9 cellular contexts compared by ENCODE assay signal in the genomic region with DNA sequence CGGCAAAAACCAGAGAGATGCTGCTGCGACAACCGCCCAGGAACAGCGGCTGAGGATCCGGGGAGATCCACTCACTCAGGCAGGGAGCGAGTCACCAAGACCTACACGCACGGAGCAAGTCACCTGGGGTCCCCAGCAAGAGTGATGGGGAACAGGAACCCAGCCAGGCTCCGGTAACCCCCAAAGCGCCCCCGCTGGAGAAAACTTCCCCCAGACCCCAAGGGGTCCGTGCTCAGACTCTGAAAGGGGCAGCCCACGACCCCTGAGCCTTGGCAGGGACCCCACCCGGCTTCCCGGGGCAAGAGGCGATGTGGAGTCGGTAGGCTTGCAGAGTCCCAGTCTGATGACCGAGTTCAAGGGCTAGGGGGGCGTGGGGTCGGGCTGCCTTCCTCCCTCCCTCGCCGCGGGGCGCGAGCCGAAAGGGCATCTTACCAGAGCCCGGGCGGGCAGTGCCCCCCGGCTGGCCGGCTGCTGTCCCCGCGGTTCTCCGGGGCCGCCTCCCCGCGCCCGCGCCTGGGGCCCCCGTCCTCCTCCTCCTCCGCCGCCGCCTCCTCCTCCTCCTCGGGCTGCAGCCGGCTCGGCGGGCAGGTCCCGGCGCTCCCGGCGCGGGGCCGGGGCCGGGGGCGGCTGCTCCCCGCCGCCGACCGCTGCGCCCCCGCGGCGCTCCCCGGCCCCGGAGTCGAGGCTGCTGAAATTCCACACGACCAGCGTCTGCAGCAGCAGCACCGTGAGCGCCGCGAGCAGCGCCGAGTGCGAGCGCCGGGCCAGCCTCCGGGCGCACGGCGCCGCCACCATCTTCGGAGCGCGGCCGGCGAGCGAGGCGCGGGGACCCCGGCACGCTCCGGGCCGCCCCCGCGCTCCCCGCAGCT. TPM values are rescaled to one million over a fixed set of nuclear protein-coding genes. Genes with fewer than 3 reads are reported as not detected.
A peak's percentile ranks its signal among the peaks of the same experiment; 100 is the strongest.
DNase-seq lines count a peak whose midpoint lies in the region; ATAC-seq, FAIRE-seq and TF ChIP-seq lines count a peak whose summit lies in the region.
"Had no signal": no experiment of that assay in that cellular context is flagged by ENCODE, and none has a peak within 500 bp of the region (broad histone marks: within the 10 kb centered on the region; RNA-seq: fewer than 3 reads in every experiment).

No MANE protein-coding gene starts in this region.

- no peak for TF ChIP-seq EP300 in H1 (IDR thresholded peaks at IDR 0.05; ENCODE audit: borderline replicate concordance in 1 of 2, low read depth in 2 of 2, low read length in 2 of 2)

- H2BK5ac ChIP-seq in H1 (ENCODE audit: low read depth, low read length) = no peak overlapping the region

- TF ChIP-seq CTCF in H1 (IDR thresholded peaks at IDR 0.05; ENCODE audit: control extremely low read depth in 1 of 3, insufficient read depth in 1 of 3, low read depth in 1 of 3, low read length in 3 of 3) (no peak), vagina (IDR thresholded peaks at IDR 0.05) (no peak)

- no peak overlapping the region for H4K91ac ChIP-seq in H1 (replicated peaks; ENCODE audit: insufficient read length, low read length)

- peaks cover 10 to 12% of the 10 kb centered on the region in 2 experiments for H4K20me1 ChIP-seq in H1 (replicated peaks in 1 of 2; ENCODE audit: control insufficient read depth in 1 of 2, insufficient read depth in 2 of 2, low read length in 2 of 2)

- H3K36me3 Mint-ChIP-seq in naive thymus-derived CD4-positive, alpha-beta T cell = peaks cover 0 to 29% (median 9%) of the 10 kb centered on the region in 5 donors

- no peak overlapping the region for H3K18ac ChIP-seq in H1 (ENCODE audit: extremely low read depth, low read length)

- peaks cover 0 to 28% (median 15%) of the 10 kb centered on the region in 4 experiments; a peak in 5 of 7 replicates for H3K27me3 ChIP-seq in H1 (replicated peaks in 1 of 4; ENCODE audit: control insufficient read depth in 3 of 4, extremely low read depth in 1 of 4, insufficient read depth in 3 of 4, low read length in 3 of 4)
- H3K27me3 ChIP-seq in naive thymus-derived CD4-positive, alpha-beta T cell (ENCODE audit: control insufficient read depth in 2 of 2, insufficient read depth in 2 of 2, low read length in 2 of 2) = no peaks in the 10 kb centered on the region
- no peaks in the 10 kb centered on the region for H3K27me3 ChIP-seq in vagina

- H3K23ac ChIP-seq in H1 (ENCODE audit: insufficient read length) = no peak overlapping the region

- H2AK5ac ChIP-seq in H1 (ENCODE audit: low read depth, low read length) = no peak overlapping the region

- H3K27me3 Mint-ChIP-seq in naive thymus-derived CD4-positive, alpha-beta T cell = peaks cover 0 to 7% (median 0%) of the 10 kb centered on the region in 5 donors

- no peak for FAIRE-seq in H1 (lab: Jason Lieb, UNC)

- H3K27ac Mint-ChIP-seq in naive thymus-derived CD4-positive, alpha-beta T cell = peak overlapping the region; percentile 83 to 97 (median 90)

- peak overlapping the region; percentile 92 to 99 for H3K4me2 ChIP-seq in H1 (ENCODE audit: insufficient read depth in 1 of 2, low read depth in 2 of 2, low read length in 2 of 2)

- TF ChIP-seq POLR2A in H1 (IDR thresholded peaks at IDR 0.05; ENCODE audit: control extremely low read depth in 1 of 2, low read depth in 2 of 2, low read length in 2 of 2) (no peak), vagina (IDR thresholded peaks at IDR 0.05) (no peak)

- no peak overlapping the region for H3K14ac ChIP-seq in H1 (ENCODE audit: insufficient read length)

- peaks cover 0 to 37% of the 10 kb centered on the region in 2 experiments; a peak in 2 of 4 replicates for H3K79me2 ChIP-seq in H1 (ENCODE audit: control insufficient read depth in 1 of 2, insufficient read depth in 2 of 2, low read length in 2 of 2)

- H4K5ac ChIP-seq in H1 (ENCODE audit: insufficient read length, low read depth, low read length) = no peak overlapping the region

- no peaks in the 10 kb centered on the region; the same call in 1 of the 2 replicates for H3K79me1 ChIP-seq in H1 (ENCODE audit: low read depth, low read length)

- no peak overlapping the region; the same call in 1 of the 2 replicates for H2BK15ac ChIP-seq in H1 (ENCODE audit: low read length)

- H3K4me3 Mint-ChIP-seq in naive thymus-derived CD4-positive, alpha-beta T cell = peak overlapping the region; percentile 84 to 98 (median 95)

- H2BK120ac ChIP-seq in H1 (replicated peaks; ENCODE audit: low read depth, low read length) = no peak overlapping the region

- POLR2A ChIA-PET in H1 (lab: Charles Lee; ENCODE audit: partially characterized antibody) = no interaction called here
- POLR2A ChIA-PET in naive thymus-derived CD4-positive, alpha-beta T cell (lab: Charles Lee) = interaction anchor here (0.7 kb wide), 1 partner anchor 101 kb away, joined by 4 read pairs; no protein-coding TSS in a partner anchor

- 2% methylated on average over 15 of the region's 96 CpGs; no CpG with 5 or more reads in 1 of the 2 experiments for WGBS in H1 (ENCODE audit: extremely low coverage in 1 of 2, insufficient coverage in 1 of 2, insufficient read length in 1 of 2, insufficient replicate concordance in 2 of 2, low coverage in 1 of 2, low lambda C conversion rate in 2 of 2, missing lambda C conversion rate in 1 of 2), 2 experiments

- intact Hi-C loops in naive thymus-derived CD4-positive, alpha-beta T cell (cut with micrococcal nuclease) = loop anchor here (1.0 to 5.0 kb wide), 6 partner anchors 17 to 258 kb away; no protein-coding TSS in a partner anchor
- intact Hi-C loops in vagina (cut with DNase I) = loop anchor here (5.0 kb wide), 1 partner anchor 73 kb away; no protein-coding TSS in a partner anchor

- peaks cover 0 to 3% (median 0%) of the 10 kb centered on the region in 11 donors for H3K9me3 Mint-ChIP-seq in naive thymus-derived CD4-positive, alpha-beta T cell

- H3K56ac ChIP-seq in H1 (replicated peaks; ENCODE audit: insufficient read length, low read depth, low read length) = no peak overlapping the region

- H3K4me3 ChIP-seq in H1 (ENCODE audit: extremely low read depth in 1 of 4, insufficient read depth in 2 of 4, low read depth in 3 of 4, low read length in 4 of 4) (peak overlapping the region; percentile 59 to 79 (median 72)), vagina (peak overlapping the region; percentile 78 to 91)
- H3K4me3 ChIP-seq in naive thymus-derived CD4-positive, alpha-beta T cell (ENCODE audit: low read length) = peak overlapping the region; percentile 58

- no peak overlapping the region for H2BK20ac ChIP-seq in H1 (ENCODE audit: low read length)

- H3K36me3 ChIP-seq in H1 (ENCODE audit: control insufficient read depth in 2 of 4, insufficient read depth in 4 of 4, low read length in 3 of 4) (no peaks in the 10 kb centered on the region), vagina (no peaks in the 10 kb centered on the region)
- H3K36me3 ChIP-seq in naive thymus-derived CD4-positive, alpha-beta T cell (ENCODE audit: control insufficient read depth in 2 of 3, insufficient read depth in 3 of 3, low read length in 3 of 3) = no peaks in the 10 kb centered on the region

- H3K27ac ChIP-seq in H1 (ENCODE audit: low read depth, low read length) = no peak overlapping the region
- peak overlapping the region; percentile 67 for H3K27ac ChIP-seq in naive thymus-derived CD4-positive, alpha-beta T cell (ENCODE audit: low read depth, low read length)
- H3K27ac ChIP-seq in vagina = peak overlapping the region; percentile 95
- H3K27ac ChIP-seq: 22Rv1 had no signal

- H3K9me3 ChIP-seq in H1 (ENCODE audit: insufficient read depth in 2 of 2, low read depth in 1 of 2, low read length in 1 of 2) (no peaks in the 10 kb centered on the region), vagina (no peaks in the 10 kb centered on the region)
- H3K9me3 ChIP-seq in naive thymus-derived CD4-positive, alpha-beta T cell (ENCODE audit: control insufficient read depth in 2 of 3, low read length in 3 of 3) = no peaks in the 10 kb centered on the region

- no peak overlapping the region for H2AFZ ChIP-seq in H1 (ENCODE audit: low read length)

- no peak overlapping the region; the same call in 1 of the 2 replicates for H4K8ac ChIP-seq in H1 (ENCODE audit: extremely low read depth, insufficient read depth, low read length)

- peaks cover 52 to 68% (median 61%) of the 10 kb centered on the region in 7 donors for H3K4me1 Mint-ChIP-seq in naive thymus-derived CD4-positive, alpha-beta T cell

- peak; percentile 49 for ATAC-seq in naive thymus-derived CD4-positive, alpha-beta T cell

- H3K4me1 ChIP-seq in H1 (replicated peaks in 1 of 4; ENCODE audit: control insufficient read depth in 3 of 4, insufficient read depth in 4 of 4, low read length in 3 of 4) = peaks cover 13 to 35% (median 21%) of the 10 kb centered on the region in 4 experiments; a peak in 6 of 7 replicates
- peaks cover 29 to 36% of the 10 kb centered on the region in 2 donors for H3K4me1 ChIP-seq in naive thymus-derived CD4-positive, alpha-beta T cell (ENCODE audit: control insufficient read depth in 2 of 2, insufficient read depth in 2 of 2, low read length in 2 of 2)
- peaks cover 47% of the 10 kb centered on the region for H3K4me1 ChIP-seq in vagina

- H3K23me2 ChIP-seq in H1 (ENCODE audit: low read depth, low read length) = peaks cover 14% of the 10 kb centered on the region

- H2BK12ac ChIP-seq in H1 (ENCODE audit: low read depth, low read length) = 0 out of 2 replicates have a peak overlapping the region, but pooled peaks have one; percentile 27

- H3K4ac ChIP-seq in H1 (replicated peaks; ENCODE audit: insufficient read length, low read depth, low read length) = no peak overlapping the region

- CTCF ChIA-PET in H1 (lab: Charles Lee; ENCODE audit: partially characterized antibody) = interaction anchor here (0.5 to 5.2 kb wide), 9 partner anchors 12 to 609 kb away, joined by 3 to 30 read pairs (median 4); no protein-coding TSS in a partner anchor
- CTCF ChIA-PET in naive thymus-derived CD4-positive, alpha-beta T cell (lab: Charles Lee) = interaction anchor here (1.8 kb wide), 1 partner anchor 154 kb away, joined by 4 read pairs; no protein-coding TSS in a partner anchor

- no peak for TF ChIP-seq RAD21 in H1 (IDR thresholded peaks at IDR 0.05 in 1 of 2, conservative IDR thresholded peaks at IDR 0.05 in 1 of 2; ENCODE audit: low read depth in 2 of 2, low read length in 2 of 2)

- H3K9ac ChIP-seq in H1 (replicated peaks in 1 of 4; ENCODE audit: extremely low read depth in 1 of 4, low read depth in 3 of 4, low read length in 3 of 4) = peak overlapping the region; percentile 8 to 54 (median 30); a peak in 6 of 7 replicates

- DNase-seq in DMS 273 (lab: John Stamatoyannopoulos, UW; ENCODE audit: unreplicated experiment) = peak; percentile 71
- DNase-seq in DMS 273 treated with DMSO at 0.1 percent for 48 hours (lab: John Stamatoyannopoulos, UW) = no peak
- DNase-seq in activated CD4-positive, alpha-beta T cell treated with anti-CD3 and anti-CD28 coated beads for 1 hour = peak; percentile 15
- peak in 1 of 2 experiments; percentile 65 for DNase-seq in H1 (ENCODE audit: low read depth in 1 of 2, low spot score in 2 of 2)
- peak in 8 of 9 donors; percentile 30 to 50 (median 34) for DNase-seq in naive thymus-derived CD4-positive, alpha-beta T cell
- no peak for DNase-seq in vagina (ENCODE audit: extremely low spot score in 2 of 2)
- DNase-seq in DMS79 (lab: John Stamatoyannopoulos, UW) = no peak
- DNase-seq in GM19240 (ENCODE audit: insufficient read length, low spot score) = no peak

RNA-seq across cellular contexts. Expression of gene XYLT1, which starts 0.5 kb away (rescaled TPM):
- total RNA-seq in H1 (2021; fragmentation: NEBNext Ultra II Directional; extraction: Animal tissue kit (Norgen Biotek cat#: 25700)) = 22.1 and 25.4 TPM in 2 replicates
- 6.6 and 8.5 TPM in 2 replicates for polyA plus RNA-seq in H1 (2011; rRNA removed)
- polyA plus RNA-seq in H1 (2011; cell fraction: cytosol; rRNA removed) = 7.4 TPM
- polyA plus RNA-seq in H1 (2011; cell fraction: nucleus; rRNA removed) = 22.6 TPM
- polyA plus RNA-seq in H1 (2012, experiment 1 of 2) = 7.1 to 10.2 TPM (median 9.6 TPM) in 4 replicates
- 3.5 TPM for polyA plus RNA-seq in H1 (2012, experiment 2 of 2)
- polyA plus RNA-seq in H1 (2013, experiment 1 of 2) = 10.9 TPM
- polyA plus RNA-seq in H1 (2013, experiment 2 of 2) = 11.8 TPM
- 40.6 and 63.3 TPM in 2 replicates for polyA minus RNA-seq in H1 (2011; rRNA and poly(A)+ RNA removed)
- polyA minus RNA-seq in H1 (2011; cell fraction: cytosol; rRNA and poly(A)+ RNA removed) = 26.4 TPM
- polyA minus RNA-seq in H1 (2011; cell fraction: nucleus; rRNA and poly(A)+ RNA removed) = 40.7 TPM
- total RNA-seq in naive thymus-derived CD4-positive, alpha-beta T cell = 10 to 100 TPM; 29.6 to 50.4 (median 48.6) TPM
- polyA plus RNA-seq in naive thymus-derived CD4-positive, alpha-beta T cell = 1 to 10 TPM; 1.9 to 2.0 TPM
- total RNA-seq in vagina = 27.3 TPM

Comparison
In these comparisons a context has a peak if more than half of its experiments do, and no peak if none do; other contexts are left out.
1. DNase-seq: peak in DMS 273 (single experiment), activated CD4-positive, alpha-beta T cell treated with anti-CD3 and anti-CD28 coated beads for 1 hour (single experiment) and naive thymus-derived CD4-positive, alpha-beta T cell (8 of 9); none in DMS 273 treated with DMSO at 0.1 percent for 48 hours (single experiment), vagina (0 of 2), DMS79 (single experiment) and GM19240 (single experiment).
2. Peak in every context shown above with its lines, with median percentiles within 50 percentile points of each other: H3K4me3 ChIP-seq.